1 cellular context compared by ENCODE assay signal in genomic region chr18:23689031-23689615, GRCh38.
TF ChIP-seq lines count a peak whose summit lies in the region.

LAMA3 (plus strand) TSS chr18:23689453; CDS start chr18:23689684, 231 bp downstream.

TF ChIP-seq in HEK293, 187 proteins besides CTCF, POLR2A, EP300 and RAD21 (continued from another document and continues in another):
- TF ChIP-seq ZNF610 (tag by site-specific recombination; IDR thresholded peaks at IDR 0.05; ENCODE audit: borderline replicate concordance) (peak; percentile 55; the same call in 1 of the 2 replicates), PBX3 (CRISPR knock-in tag; IDR thresholded peaks at IDR 0.05) (peak; percentile 86; the same call in 1 of the 2 replicates), ZNF398 (tag by site-specific recombination; IDR thresholded peaks at IDR 0.05) (peak; percentile 99), HOXA7 (CRISPR knock-in tag; IDR thresholded peaks at IDR 0.05; ENCODE audit: borderline replicate concordance) (no peak), EGR2 (tag by site-specific recombination; IDR thresholded peaks at IDR 0.05; ENCODE audit: low read depth) (peak; percentile 43; the same call in 1 of the 2 replicates), AEBP2 (tag by site-specific recombination; IDR thresholded peaks at IDR 0.05; ENCODE audit: borderline replicate concordance) (no peak), ZBTB20 (tag by site-specific recombination; IDR thresholded peaks at IDR 0.05) (peak; percentile 94), OVOL3 (tag by site-specific recombination; IDR thresholded peaks at IDR 0.05) (0 out of 2 replicates have a peak, but pooled peaks have one; percentile 29), ZNF548 (tag by site-specific recombination; IDR thresholded peaks at IDR 0.05) (no peak), ZNF292 (tag by site-specific recombination; IDR thresholded peaks at IDR 0.05; ENCODE audit: borderline replicate concordance, low read depth) (no peak), ZNF777 (tag by site-specific recombination; IDR thresholded peaks at IDR 0.05; ENCODE audit: borderline replicate concordance) (no peak), KLF8 (tag by site-specific recombination; IDR thresholded peaks at IDR 0.05) (peak; percentile 76; the same call in 1 of the 2 replicates), KLF7 (tag by site-specific recombination; IDR thresholded peaks at IDR 0.05; ENCODE audit: borderline replicate concordance) (0 out of 2 replicates have a peak, but pooled peaks have one; percentile 58), ZNF23 (tag by site-specific recombination; IDR thresholded peaks at IDR 0.05; ENCODE audit: borderline replicate concordance) (no peak), ZFP3 (tag by site-specific recombination; IDR thresholded peaks at IDR 0.05; ENCODE audit: low read depth) (no peak), ZNF692 (tag by site-specific recombination; IDR thresholded peaks at IDR 0.05) (peak; percentile 29; the same call in 1 of the 2 replicates), BCL6B (tag by site-specific recombination; IDR thresholded peaks at IDR 0.05) (no peak), PRDM2 (tag by site-specific recombination; IDR thresholded peaks at IDR 0.05; ENCODE audit: borderline replicate concordance) (no peak), ZNF555 (tag by site-specific recombination; conservative IDR thresholded peaks at IDR 0.05) (no peak), ZNF19 (tag by site-specific recombination; IDR thresholded peaks at IDR 0.05; ENCODE audit: low read depth) (no peak), KLF16 (tag by site-specific recombination; IDR thresholded peaks at IDR 0.05) (no peak; the same call in 1 of the 2 replicates), ZNF747 (tag by site-specific recombination; IDR thresholded peaks at IDR 0.05) (no peak), ZNF514 (tag by site-specific recombination; IDR thresholded peaks at IDR 0.05) (no peak), ZNF302 (tag by site-specific recombination; IDR thresholded peaks at IDR 0.05; ENCODE audit: low read depth) (no peak), ZNF560 (tag by site-specific recombination; IDR thresholded peaks at IDR 0.05; ENCODE audit: borderline replicate concordance) (no peak), ZNF416 (tag by site-specific recombination; IDR thresholded peaks at IDR 0.05) (no peak), ZNF660 (tag by site-specific recombination; IDR thresholded peaks at IDR 0.05) (peak; percentile 67), KLF1 (tag by site-specific recombination; IDR thresholded peaks at IDR 0.05) (peak; percentile 83), IKZF3 (tag by site-specific recombination; IDR thresholded peaks at IDR 0.05) (peak; percentile 96), ZNF350 (tag by site-specific recombination; IDR thresholded peaks at IDR 0.05) (no peak), GLI4 (tag by site-specific recombination; IDR thresholded peaks at IDR 0.05) (no peak), ZNF114 (tag by site-specific recombination; IDR thresholded peaks at IDR 0.05) (no peak), ZNF623 (tag by site-specific recombination; IDR thresholded peaks at IDR 0.05) (no peak), SP3 (tag by site-specific recombination; IDR thresholded peaks at IDR 0.05) (peak; percentile 73), MEIS1 (CRISPR knock-in tag; IDR thresholded peaks at IDR 0.05; ENCODE audit: borderline replicate concordance) (no peak), ZNF792 (tag by site-specific recombination; IDR thresholded peaks at IDR 0.05) (no peak), ZFP41 (tag by site-specific recombination; IDR thresholded peaks at IDR 0.05; ENCODE audit: borderline replicate concordance) (no peak), BCL11B (tag by site-specific recombination; IDR thresholded peaks at IDR 0.05; ENCODE audit: low read depth) (no peak), ZNF324 (tag by site-specific recombination; IDR thresholded peaks at IDR 0.05) (0 out of 2 replicates have a peak, but pooled peaks have one; percentile 64), PRDM6 (tag by site-specific recombination; IDR thresholded peaks at IDR 0.05) (no peak), ZSCAN5A (tag by site-specific recombination; IDR thresholded peaks at IDR 0.05) (no peak), GFI1B (tag by site-specific recombination; IDR thresholded peaks at IDR 0.05) (no peak)
- TF ChIP-seq, protein P1, sequence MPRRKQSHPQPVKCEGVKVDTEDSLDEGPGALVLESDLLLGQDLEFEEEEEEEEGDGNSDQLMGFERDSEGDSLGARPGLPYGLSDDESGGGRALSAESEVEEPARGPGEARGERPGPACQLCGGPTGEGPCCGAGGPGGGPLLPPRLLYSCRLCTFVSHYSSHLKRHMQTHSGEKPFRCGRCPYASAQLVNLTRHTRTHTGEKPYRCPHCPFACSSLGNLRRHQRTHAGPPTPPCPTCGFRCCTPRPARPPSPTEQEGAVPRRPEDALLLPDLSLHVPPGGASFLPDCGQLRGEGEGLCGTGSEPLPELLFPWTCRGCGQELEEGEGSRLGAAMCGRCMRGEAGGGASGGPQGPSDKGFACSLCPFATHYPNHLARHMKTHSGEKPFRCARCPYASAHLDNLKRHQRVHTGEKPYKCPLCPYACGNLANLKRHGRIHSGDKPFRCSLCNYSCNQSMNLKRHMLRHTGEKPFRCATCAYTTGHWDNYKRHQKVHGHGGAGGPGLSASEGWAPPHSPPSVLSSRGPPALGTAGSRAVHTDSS (tag by site-specific recombination; IDR thresholded peaks at IDR 0.05) = no peak
- TF ChIP-seq, protein P2, sequence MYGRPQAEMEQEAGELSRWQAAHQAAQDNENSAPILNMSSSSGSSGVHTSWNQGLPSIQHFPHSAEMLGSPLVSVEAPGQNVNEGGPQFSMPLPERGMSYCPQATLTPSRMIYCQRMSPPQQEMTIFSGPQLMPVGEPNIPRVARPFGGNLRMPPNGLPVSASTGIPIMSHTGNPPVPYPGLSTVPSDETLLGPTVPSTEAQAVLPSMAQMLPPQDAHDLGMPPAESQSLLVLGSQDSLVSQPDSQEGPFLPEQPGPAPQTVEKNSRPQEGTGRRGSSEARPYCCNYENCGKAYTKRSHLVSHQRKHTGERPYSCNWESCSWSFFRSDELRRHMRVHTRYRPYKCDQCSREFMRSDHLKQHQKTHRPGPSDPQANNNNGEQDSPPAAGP (tag by site-specific recombination; IDR thresholded peaks at IDR 0.05) = peak; percentile 48; the same call in 1 of the 2 replicates
